Comparison of ENCODE assay signal across 21 cellular contexts in the genomic region with DNA sequence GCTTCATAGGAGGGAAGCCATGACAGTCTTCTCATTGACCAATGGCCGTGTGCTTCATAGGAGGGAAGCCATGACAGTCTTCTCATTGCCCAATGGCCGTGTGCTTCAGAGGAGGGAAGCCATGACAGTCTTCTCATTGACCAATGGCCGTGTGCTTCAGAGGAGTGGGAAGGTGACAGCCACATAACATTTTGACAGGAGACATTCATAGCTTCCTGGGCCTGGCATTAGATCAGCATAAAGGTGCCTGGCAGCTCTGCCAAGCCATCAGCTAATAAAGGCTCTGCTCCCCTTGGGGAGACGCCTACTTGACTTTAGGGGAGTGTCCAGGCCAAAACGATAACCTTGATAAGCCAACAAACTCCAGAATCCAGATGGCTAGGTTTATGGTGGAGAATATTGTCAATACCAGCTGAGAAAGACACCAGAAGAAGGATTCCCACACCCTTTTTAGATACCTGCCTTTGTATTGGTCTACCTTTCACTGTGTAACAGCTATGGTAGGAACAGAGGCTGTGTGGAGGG.
DNase-seq lines count a peak whose midpoint lies in the region; ATAC-seq, FAIRE-seq and TF ChIP-seq lines count a peak whose summit lies in the region.
"Had no signal": no experiment of that assay in that cellular context is flagged by ENCODE, and none has a peak within 500 bp of the region (broad histone marks: within the 10 kb centered on the region; RNA-seq: fewer than 3 reads in every experiment).

No MANE protein-coding gene starts in this region.

- ATAC-seq in left colon: peak; percentile 75
- no peak for ATAC-seq in HG03442 (IDR thresholded peaks at IDR 0.05; ENCODE audit: unreplicated experiment)
- ATAC-seq: A549; CD8-positive, alpha-beta T cell had no signal

- no peaks in the 10 kb centered on the region for H3K9me3 Mint-ChIP-seq in MCF 10A (ENCODE audit: unreplicated experiment)
- no peaks in the 10 kb centered on the region for H3K9me3 Mint-ChIP-seq in activated T-cell treated with anti-CD3 and anti-CD28 coated beads, Interleukin-2, amount 50 U/mL, for 24 hours
- H3K9me3 Mint-ChIP-seq in activated naive CD4-positive, alpha-beta T cell treated with anti-CD3 and anti-CD28 coated beads, Interleukin-2, amount 10 ng/mL, durations not matched to agents 7 days and 5 days: peaks cover 4% of the 10 kb centered on the region
- H3K9me3 Mint-ChIP-seq: CD8-positive, alpha-beta T cell had no signal

- H3K36me3 ChIP-seq in breast epithelium: no peaks in the 10 kb centered on the region
- H3K36me3 ChIP-seq: BLaER1, HAP-1 had no signal

- no peaks in the 10 kb centered on the region for H3K4me1 Mint-ChIP-seq in MCF 10A (ENCODE audit: insufficient read depth, unreplicated experiment)
- no peaks in the 10 kb centered on the region for H3K4me1 Mint-ChIP-seq in activated T-cell treated with anti-CD3 and anti-CD28 coated beads, Interleukin-2, amount 50 U/mL, for 24 hours (ENCODE audit: low read depth)
- no peaks in the 10 kb centered on the region for H3K4me1 Mint-ChIP-seq in activated naive CD4-positive, alpha-beta T cell treated with anti-CD3 and anti-CD28 coated beads, Interleukin-2, amount 10 ng/mL, durations not matched to agents 7 days and 5 days
- H3K4me1 Mint-ChIP-seq: CD14-positive monocyte had no signal

- no peak for DNase-seq in MCF 10A (ENCODE audit: unreplicated experiment)
- no peak for DNase-seq in breast epithelium (ENCODE audit: low spot score in 2 of 2)
- no peak for DNase-seq in LNCaP clone FGC (ENCODE audit: low read depth)
- DNase-seq in left colon: no peak
- no peak for DNase-seq in urothelium cell line (ENCODE audit: low spot score)
- no peak for DNase-seq in activated T-cell treated with anti-CD3 and anti-CD28 coated beads, Interleukin-2, amount 50 U/mL, for 24 hours
- DNase-seq in activated naive CD4-positive, alpha-beta T cell treated with anti-CD3 and anti-CD28 coated beads, Interleukin-2, amount 10 ng/mL, durations not matched to agents 7 days and 5 days: no peak
- DNase-seq: AML-193; Calu3; CD8-positive, alpha-beta T cell; DMS79 treated with DMSO at 0.1 percent for 48 hours; GF-D8 had no signal

- TF ChIP-seq CTCF in MCF 10A (IDR thresholded peaks at IDR 0.05; ENCODE audit: unreplicated experiment): no peak
- TF ChIP-seq CTCF in breast epithelium (IDR thresholded peaks at IDR 0.05): no peak
- no peak for TF ChIP-seq CTCF in LNCaP clone FGC (IDR thresholded peaks at IDR 0.05; ENCODE audit: control insufficient read depth, extremely low read depth, insufficient read depth)

- no peaks in the 10 kb centered on the region for H3K4me1 ChIP-seq in breast epithelium
- H3K4me1 ChIP-seq: A549, BLaER1, HAP-1 had no signal

- no peaks in the 10 kb centered on the region for H3K27me3 ChIP-seq in breast epithelium
- H3K27me3 ChIP-seq: BLaER1 had no signal

- intact Hi-C loops in MCF 10A (cut with micrococcal nuclease) (no loop called here), breast epithelium (cut with DNase I; ENCODE audit: low total_unique reads) (no loop called here), left colon (cut with DNase I, micrococcal nuclease) (no loop called here)

- CTCF ChIA-PET in MCF 10A (lab: Yijun Ruan, JAX): interaction anchor here (1.0 kb wide), 1 partner anchor 10 kb away, joined by 3 read pairs; no protein-coding TSS in a partner anchor
- CTCF ChIA-PET in activated naive CD4-positive, alpha-beta T cell treated with anti-CD3 and anti-CD28 coated beads, Interleukin-2, amount 10 ng/mL, durations not matched to agents 7 days and 5 days (lab: Charles Lee): no interaction called here

- no peaks in the 10 kb centered on the region for H3K9me3 ChIP-seq in breast epithelium
- H3K9me3 ChIP-seq: HAP-1 had no signal

- FAIRE-seq in urothelium cell line (lab: Jason Lieb, UNC): peak; percentile 61
- FAIRE-seq: A549, GM19239, H1 had no signal

- no TSS peak for BruUV-seq in MCF 10A (replicated peaks; lab: Mats Ljungman, UMichigan)

- TF ChIP-seq POLR2A in breast epithelium (IDR thresholded peaks at IDR 0.05): no peak

- H3K27ac Mint-ChIP-seq in MCF 10A (ENCODE audit: low read depth, unreplicated experiment): no peak overlapping the region
- H3K27ac Mint-ChIP-seq in activated T-cell treated with anti-CD3 and anti-CD28 coated beads, Interleukin-2, amount 50 U/mL, for 24 hours: no peak overlapping the region
- H3K27ac Mint-ChIP-seq in activated naive CD4-positive, alpha-beta T cell treated with anti-CD3 and anti-CD28 coated beads, Interleukin-2, amount 10 ng/mL, durations not matched to agents 7 days and 5 days: no peak overlapping the region
- H3K27ac Mint-ChIP-seq: CD14-positive monocyte; CD8-positive, alpha-beta T cell had no signal

- H3K27ac ChIP-seq in breast epithelium: no peak overlapping the region
- H3K27ac ChIP-seq: 22Rv1, A549, BLaER1, HL-60 had no signal

- H3K4me3 ChIP-seq in breast epithelium (no peak overlapping the region), LNCaP clone FGC (ENCODE audit: low read depth, low read length) (peak overlapping the region; percentile 11)
- H3K4me3 ChIP-seq: A549, BLaER1, HAP-1 had no signal

- no peaks in the 10 kb centered on the region for H3K36me3 Mint-ChIP-seq in MCF 10A (ENCODE audit: insufficient read depth, unreplicated experiment)
- no peaks in the 10 kb centered on the region for H3K36me3 Mint-ChIP-seq in activated T-cell treated with anti-CD3 and anti-CD28 coated beads, Interleukin-2, amount 50 U/mL, for 24 hours (ENCODE audit: low read depth)
- H3K36me3 Mint-ChIP-seq in activated naive CD4-positive, alpha-beta T cell treated with anti-CD3 and anti-CD28 coated beads, Interleukin-2, amount 10 ng/mL, durations not matched to agents 7 days and 5 days: no peaks in the 10 kb centered on the region
- H3K36me3 Mint-ChIP-seq: CD14-positive monocyte; CD8-positive, alpha-beta T cell had no signal

- peaks cover 37% of the 10 kb centered on the region for H3K27me3 Mint-ChIP-seq in MCF 10A (ENCODE audit: insufficient read depth, unreplicated experiment)
- H3K27me3 Mint-ChIP-seq in activated T-cell treated with anti-CD3 and anti-CD28 coated beads, Interleukin-2, amount 50 U/mL, for 24 hours: peaks cover 11% of the 10 kb centered on the region
- H3K27me3 Mint-ChIP-seq in activated naive CD4-positive, alpha-beta T cell treated with anti-CD3 and anti-CD28 coated beads, Interleukin-2, amount 10 ng/mL, durations not matched to agents 7 days and 5 days: no peaks in the 10 kb centered on the region

- peak overlapping the region; percentile 17 for H3K4me3 Mint-ChIP-seq in MCF 10A (ENCODE audit: unreplicated experiment)
- H3K4me3 Mint-ChIP-seq in activated T-cell treated with anti-CD3 and anti-CD28 coated beads, Interleukin-2, amount 50 U/mL, for 24 hours: no peak overlapping the region
- H3K4me3 Mint-ChIP-seq in activated naive CD4-positive, alpha-beta T cell treated with anti-CD3 and anti-CD28 coated beads, Interleukin-2, amount 10 ng/mL, durations not matched to agents 7 days and 5 days: no peak overlapping the region
- H3K4me3 Mint-ChIP-seq: CD14-positive monocyte; CD8-positive, alpha-beta T cell had no signal

- POLR2A ChIA-PET in MCF 10A (lab: Yijun Ruan, JAX): interaction anchor here (0.6 kb wide), 1 partner anchor 645 kb away, joined by 3 read pairs; no protein-coding TSS in a partner anchor
